ENCODE assay signal across 8 cellular contexts in genomic region chr4:143559757-143560147, GRCh38. TPM values are rescaled to one million over a fixed set of nuclear protein-coding genes. Genes with fewer than 3 reads are reported as not detected.
A peak's percentile ranks its signal among the peaks of the same experiment; 100 is the strongest.
DNase-seq lines count a peak whose midpoint lies in the region; ATAC-seq and TF ChIP-seq lines count a peak whose summit lies in the region.

No MANE protein-coding gene starts in this region.

- H3K27ac ChIP-seq in PC-9: no peak overlapping the region
- no peak overlapping the region for H3K27ac ChIP-seq in colonic mucosa
- peak overlapping the region; percentile 52 for H3K27ac ChIP-seq in naive thymus-derived CD4-positive, alpha-beta T cell (ENCODE audit: low read depth, low read length)

- TF ChIP-seq CTCF in PC-9 (conservative IDR thresholded peaks at IDR 0.05) (no peak), colonic mucosa (IDR thresholded peaks at IDR 0.05) (no peak)

- peak overlapping the region; percentile 65 for H3K4me2 ChIP-seq in PC-9

- H3F3A ChIP-seq in PC-9 (ENCODE audit: insufficient read depth, low read depth): no peaks in the 10 kb centered on the region

- H3K9me2 ChIP-seq in PC-9 (ENCODE audit: insufficient read depth): no peaks in the 10 kb centered on the region

- no peaks in the 10 kb centered on the region for H3K79me2 ChIP-seq in PC-9 (ENCODE audit: low read depth)

- intact Hi-C loops in PC-9 (cut with micrococcal nuclease; ENCODE audit: unreplicated experiment): loop anchor here (1.0 to 10.0 kb wide), 4 partner anchors 349 to 584 kb away; no protein-coding TSS in a partner anchor
- intact Hi-C loops in colonic mucosa (cut with DNase I): no loop called here
- intact Hi-C loops in naive thymus-derived CD4-positive, alpha-beta T cell (cut with micrococcal nuclease): loop anchor here (1.0 to 10.0 kb wide), 10 partner anchors 46 to 1535 kb away; partner anchors contain the start of genes SMARCA5 (in 2 of the 2), ABCE1 (in 1 of the 2), ANAPC10 (in 1 of the 2) and GYPE (in 1 of the 2)

- H3K27me3 ChIP-seq in PC-9 (ENCODE audit: insufficient read depth, low read depth): no peaks in the 10 kb centered on the region
- H3K27me3 ChIP-seq in colonic mucosa: no peaks in the 10 kb centered on the region
- no peaks in the 10 kb centered on the region for H3K27me3 ChIP-seq in naive thymus-derived CD4-positive, alpha-beta T cell (ENCODE audit: control insufficient read depth in 2 of 2, insufficient read depth in 2 of 2, low read length in 2 of 2)

- peak overlapping the region; percentile 60 to 74 for H3K9ac ChIP-seq in colonic mucosa (ENCODE audit: low read depth in 2 of 2, low read length in 2 of 2)

- no TSS peak for BruUV-seq in PC-9 (replicated peaks; lab: Mats Ljungman, UMichigan)

- H3K4me3 Mint-ChIP-seq in naive thymus-derived CD4-positive, alpha-beta T cell: peak overlapping the region; percentile 87 to 97 (median 90)

- H3K36me3 ChIP-seq in PC-9 (ENCODE audit: low read depth): no peaks in the 10 kb centered on the region
- H3K36me3 ChIP-seq in colonic mucosa: no peaks in the 10 kb centered on the region
- H3K36me3 ChIP-seq in naive thymus-derived CD4-positive, alpha-beta T cell (ENCODE audit: control insufficient read depth in 2 of 3, insufficient read depth in 3 of 3, low read length in 3 of 3): no peaks in the 10 kb centered on the region

- no peaks in the 10 kb centered on the region for H4K20me1 ChIP-seq in PC-9 (ENCODE audit: insufficient read depth)

- H2AFZ ChIP-seq in PC-9: peak overlapping the region; percentile 78; the same call in 1 of the 2 replicates

- POLR2A ChIA-PET in PC-9 (lab: Charles Lee; ENCODE audit: unreplicated experiment): no interaction called here
- POLR2A ChIA-PET in naive thymus-derived CD4-positive, alpha-beta T cell (lab: Charles Lee): interaction anchor here (1.5 kb wide), 1 partner anchor 46 kb away, joined by 7 read pairs; no protein-coding TSS in a partner anchor

- peaks cover 0 to 8% (median 0%) of the 10 kb centered on the region in 5 donors for H3K36me3 Mint-ChIP-seq in naive thymus-derived CD4-positive, alpha-beta T cell

- peak; percentile 33 for DNase-seq in activated naive CD4-positive, alpha-beta T cell treated with Interleukin-2 at 50 U/mL for 16 hours
- DNase-seq in activated naive CD4-positive, alpha-beta T cell treated with anti-CD3 and anti-CD28 coated beads, Interleukin-2, amount 50 U/mL, for 16 hours: no peak
- DNase-seq in PC-9 (no peak), colonic mucosa (no peak), NCI-H82 treated with DMSO at 0.1 percent for 48 hours (lab: John Stamatoyannopoulos, UW; ENCODE audit: unreplicated experiment) (no peak), D341Med (ENCODE audit: low spot score) (no peak), SW480 (ENCODE audit: low spot score) (no peak)
- peak in 5 of 9 donors; percentile 3 to 30 (median 14) for DNase-seq in naive thymus-derived CD4-positive, alpha-beta T cell

- CTCF ChIA-PET in PC-9 (lab: Charles Lee): interaction anchor here (0.6 kb wide), 1 partner anchor 35 kb away, joined by 3 read pairs; no protein-coding TSS in a partner anchor
- CTCF ChIA-PET in naive thymus-derived CD4-positive, alpha-beta T cell (lab: Charles Lee): interaction anchor here (0.8 to 2.2 kb wide), 3 partner anchors 10 to 581 kb away, joined by 3 to 7 read pairs (median 3); no protein-coding TSS in a partner anchor

- H3K4me1 ChIP-seq in PC-9 (replicated peaks; ENCODE audit: insufficient read depth): no peaks in the 10 kb centered on the region
- no peaks in the 10 kb centered on the region for H3K4me1 ChIP-seq in colonic mucosa
- peaks cover 7 to 11% of the 10 kb centered on the region in 2 donors for H3K4me1 ChIP-seq in naive thymus-derived CD4-positive, alpha-beta T cell (ENCODE audit: control insufficient read depth in 2 of 2, insufficient read depth in 2 of 2, low read length in 2 of 2)

- H3K4me1 Mint-ChIP-seq in naive thymus-derived CD4-positive, alpha-beta T cell: peaks cover 8 to 40% (median 28%) of the 10 kb centered on the region in 7 donors

- no peaks in the 10 kb centered on the region for H3K9me3 ChIP-seq in PC-9 (ENCODE audit: insufficient read depth, low read depth)
- no peaks in the 10 kb centered on the region for H3K9me3 ChIP-seq in colonic mucosa
- no peaks in the 10 kb centered on the region for H3K9me3 ChIP-seq in naive thymus-derived CD4-positive, alpha-beta T cell (ENCODE audit: control insufficient read depth in 2 of 3, low read length in 3 of 3)

- H3K4me3 ChIP-seq in PC-9 (no peak overlapping the region), colonic mucosa (peak overlapping the region; percentile 57)
- H3K4me3 ChIP-seq in naive thymus-derived CD4-positive, alpha-beta T cell (ENCODE audit: low read length): peak overlapping the region; percentile 79

- peak; percentile 3 for ATAC-seq in naive thymus-derived CD4-positive, alpha-beta T cell

- H3K9me3 Mint-ChIP-seq in naive thymus-derived CD4-positive, alpha-beta T cell: no peaks in the 10 kb centered on the region

- peak overlapping the region; percentile 78 to 96 (median 91) for H3K27ac Mint-ChIP-seq in naive thymus-derived CD4-positive, alpha-beta T cell

- H3K27me3 Mint-ChIP-seq in naive thymus-derived CD4-positive, alpha-beta T cell: no peaks in the 10 kb centered on the region

RNA-seq across cellular contexts. Expression of gene SMARCA5, which starts 46.2 kb away (rescaled TPM):
- total RNA-seq in PC-9 (2021) (34.4 and 40.5 TPM in 2 replicates), colonic mucosa (10 to 100 TPM; 34.5 to 41.2 TPM)
- total RNA-seq in naive thymus-derived CD4-positive, alpha-beta T cell: 10 to 100 TPM; 48.3 to 58.2 (median 54.4) TPM
- polyA plus RNA-seq in naive thymus-derived CD4-positive, alpha-beta T cell: 10 to 100 TPM; 24.2 to 32.9 TPM

Comparison
In these comparisons a context has a peak if more than half of its experiments do, and no peak if none do; other contexts are left out.
1. DNase-seq: peak in activated naive CD4-positive, alpha-beta T cell treated with Interleukin-2 at 50 U/mL for 16 hours (single experiment) and naive thymus-derived CD4-positive, alpha-beta T cell (5 of 9); none in activated naive CD4-positive, alpha-beta T cell treated with anti-CD3 and anti-CD28 coated beads, Interleukin-2, amount 50 U/mL, for 16 hours (single experiment), PC-9 (0 of 2), colonic mucosa (single experiment), NCI-H82 treated with DMSO at 0.1 percent for 48 hours (single experiment), D341Med (single experiment) and SW480 (single experiment).